17 cellular contexts compared by ENCODE assay signal in the genomic region with DNA sequence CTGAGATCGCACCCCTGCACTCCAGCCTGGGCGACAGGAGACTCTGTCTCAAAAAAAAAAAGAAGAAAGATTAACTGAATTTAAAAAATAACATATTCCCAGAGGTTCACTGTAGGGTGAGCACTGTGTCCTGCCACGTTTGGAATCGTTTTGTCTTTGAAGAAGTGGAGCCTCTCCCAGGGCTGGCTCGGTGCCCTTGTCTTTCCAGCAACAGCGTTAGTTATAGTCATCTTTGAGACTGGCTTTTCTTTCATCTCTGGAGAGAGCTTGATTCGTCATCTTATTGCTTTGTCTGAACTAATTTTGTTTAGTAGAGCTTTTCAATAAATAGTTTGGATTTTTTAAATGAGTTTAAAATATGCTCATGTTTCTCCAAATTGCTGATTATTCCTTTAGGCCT. TPM values are rescaled to one million over a fixed set of nuclear protein-coding genes. Genes with fewer than 3 reads are reported as not detected.
DNase-seq lines count a peak whose midpoint lies in the region; ATAC-seq and TF ChIP-seq lines count a peak whose summit lies in the region.
"Had no signal": no experiment of that assay in that cellular context is flagged by ENCODE, and none has a peak within 500 bp of the region (broad histone marks: within the 10 kb centered on the region; RNA-seq: fewer than 3 reads in every experiment).

No MANE protein-coding gene starts in this region.

- peak overlapping the region; percentile 44 for H3K9ac ChIP-seq in GM23248

- no peak overlapping the region for H3K27ac Mint-ChIP-seq in activated CD4-positive, alpha-beta memory T cell treated with anti-CD3 and anti-CD28 coated beads, Interleukin-2, amount 10 ng/mL, durations not matched to agents 7 days and 5 days
- H3K27ac Mint-ChIP-seq: CD4-positive, alpha-beta T cell; progenitor cell of endocrine pancreas; WTC11 had no signal

- no peaks in the 10 kb centered on the region for H3K79me2 ChIP-seq in GM23248 (ENCODE audit: insufficient read depth)

- no peaks in the 10 kb centered on the region for H3K9me3 ChIP-seq in GM23248 (ENCODE audit: low read depth)

- H4K20me1 ChIP-seq in GM23248 (ENCODE audit: insufficient read depth) = no peaks in the 10 kb centered on the region

- DNase-seq in GM23248 (peak; percentile 94), choroid plexus epithelial cell (ENCODE audit: low read depth) (peak; percentile 75), left ventricle myocardium superior (peak; percentile 66), smooth muscle cell of the brain vasculature (ENCODE audit: low read depth, low spot score) (peak; percentile 37), iPS-NIHi11 (ENCODE audit: low spot score) (no peak), NCI-H526 treated with DMSO at 0.1 percent for 48 hours (lab: John Stamatoyannopoulos, UW) (no peak), epidermal melanocyte (ENCODE audit: insufficient read length, low spot score) (no peak)
- no peak for DNase-seq in activated CD4-positive, alpha-beta memory T cell treated with anti-CD3 and anti-CD28 coated beads, Interleukin-2, amount 10 ng/mL, durations not matched to agents 7 days and 5 days
- DNase-seq: activated CD8-positive, alpha-beta memory T cell treated with anti-CD3 and anti-CD28 coated beads, Interleukin-2, amount 50 U/mL, for 48 hours; CD4-positive, alpha-beta T cell; effector memory CD4-positive, alpha-beta T cell; midbrain; NCI-H2107; stimulated activated naive CD8-positive, alpha-beta T cell treated with anti-CD3 and anti-CD28 coated beads, Interleukin-15, Interleukin-2, amounts not matched to agents 100 U/mL and 50 U/mL, for 24 hours had no signal

- H3K36me3 ChIP-seq in GM23248 (ENCODE audit: low read depth) = no peaks in the 10 kb centered on the region

- CTCF ChIA-PET in activated CD4-positive, alpha-beta memory T cell treated with anti-CD3 and anti-CD28 coated beads, Interleukin-2, amount 10 ng/mL, durations not matched to agents 7 days and 5 days (lab: Charles Lee) = interaction anchor here (1.0 to 1.1 kb wide), 2 partner anchors 14 to 376 kb away, joined by 3 to 4 read pairs; no protein-coding TSS in a partner anchor

- WGBS in GM23248 (ENCODE audit: low coverage in 1 of 2, low lambda C conversion rate in 2 of 2, missing lambda C conversion rate in 2 of 2), 2 experiments = 6 to 9% methylated on average over 7 of the region's 7 CpGs

- H3K27me3 ChIP-seq in GM23248 (replicated peaks; ENCODE audit: insufficient read depth) = no peaks in the 10 kb centered on the region

- H3F3A ChIP-seq in GM23248 (ENCODE audit: insufficient read depth) = peaks cover 26% of the 10 kb centered on the region

- intact Hi-C loops in left ventricle myocardium superior (cut with micrococcal nuclease) = no loop called here

- in situ Hi-C loops in GM23248 (cut with MboI) = no loop called here

- H3K4me3 ChIP-seq in GM23248 = no peak overlapping the region
- no peak overlapping the region for H3K4me3 ChIP-seq in choroid plexus epithelial cell (ENCODE audit: low read depth, low read length)

- ATAC-seq in left ventricle myocardium superior = peak; percentile 38
- ATAC-seq: stimulated activated naive CD8-positive, alpha-beta T cell treated with anti-CD3 and anti-CD28 coated beads, Interleukin-15, Interleukin-2, amounts not matched to agents 100 U/mL and 50 U/mL, for 24 hours; WTC11 had no signal

- H3K4me2 ChIP-seq in GM23248 (ENCODE audit: unreplicated experiment) = peak overlapping the region; percentile 51

- POLR2A ChIA-PET in activated CD4-positive, alpha-beta memory T cell treated with anti-CD3 and anti-CD28 coated beads, Interleukin-2, amount 10 ng/mL, durations not matched to agents 7 days and 5 days (lab: Charles Lee) = no interaction called here

- no peaks in the 10 kb centered on the region for H3K9me2 ChIP-seq in GM23248 (ENCODE audit: insufficient read depth)

- H2AFZ ChIP-seq in GM23248 = no peak overlapping the region

- no peak for TF ChIP-seq CTCF in choroid plexus epithelial cell (conservative IDR thresholded peaks at IDR 0.05; ENCODE audit: low read depth, low read length)

- peaks cover 20% of the 10 kb centered on the region for H3K4me1 ChIP-seq in GM23248 (ENCODE audit: insufficient read depth)

- no peak overlapping the region for H3K4me3 Mint-ChIP-seq in activated CD4-positive, alpha-beta memory T cell treated with anti-CD3 and anti-CD28 coated beads, Interleukin-2, amount 10 ng/mL, durations not matched to agents 7 days and 5 days
- H3K4me3 Mint-ChIP-seq: CD4-positive, alpha-beta T cell; WTC11 had no signal

- no peaks in the 10 kb centered on the region for H3K9me3 Mint-ChIP-seq in activated CD4-positive, alpha-beta memory T cell treated with anti-CD3 and anti-CD28 coated beads, Interleukin-2, amount 10 ng/mL, durations not matched to agents 7 days and 5 days
- H3K9me3 Mint-ChIP-seq: CD4-positive, alpha-beta T cell; WTC11 had no signal

- peak overlapping the region; percentile 58 for H3K27ac ChIP-seq in GM23248
- H3K27ac ChIP-seq: HL-60 had no signal

- no peaks in the 10 kb centered on the region for H3K36me3 Mint-ChIP-seq in activated CD4-positive, alpha-beta memory T cell treated with anti-CD3 and anti-CD28 coated beads, Interleukin-2, amount 10 ng/mL, durations not matched to agents 7 days and 5 days (ENCODE audit: low read depth)

- peaks cover 3% of the 10 kb centered on the region for H3K4me1 Mint-ChIP-seq in activated CD4-positive, alpha-beta memory T cell treated with anti-CD3 and anti-CD28 coated beads, Interleukin-2, amount 10 ng/mL, durations not matched to agents 7 days and 5 days

- no peaks in the 10 kb centered on the region for H3K27me3 Mint-ChIP-seq in activated CD4-positive, alpha-beta memory T cell treated with anti-CD3 and anti-CD28 coated beads, Interleukin-2, amount 10 ng/mL, durations not matched to agents 7 days and 5 days
- H3K27me3 Mint-ChIP-seq: CD4-positive, alpha-beta T cell had no signal

RNA-seq across cellular contexts. Expression of a gene that starts 50.5 kb away (rescaled TPM):
- total RNA-seq in GM23248 (2014; rRNA removed; shearing (Covaris generic)) = 11.1 and 13.0 TPM in 2 replicates
- 8.0 and 8.1 TPM in 2 replicates for polyA plus RNA-seq in GM23248 (2016; fragmentation: Nextera tagmentation; extraction: Ambion mirVana)
- 73.3 TPM for total RNA-seq in left ventricle myocardium superior
- 10 to 100 TPM; 12.6 to 15.4 TPM for total RNA-seq in activated CD4-positive, alpha-beta memory T cell treated with anti-CD3 and anti-CD28 coated beads, Interleukin-2, amount 10 ng/mL, durations not matched to agents 7 days and 5 days

Comparison
In these comparisons a context has a peak if more than half of its experiments do, and no peak if none do; other contexts are left out.
1. DNase-seq: peak in GM23248 (single experiment), choroid plexus epithelial cell (single experiment), left ventricle myocardium superior (single experiment) and smooth muscle cell of the brain vasculature (single experiment); none in activated CD4-positive, alpha-beta memory T cell treated with anti-CD3 and anti-CD28 coated beads, Interleukin-2, amount 10 ng/mL, durations not matched to agents 7 days and 5 days (single experiment), iPS-NIHi11 (single experiment), NCI-H526 treated with DMSO at 0.1 percent for 48 hours (single experiment) and epidermal melanocyte (single experiment).